28 cellular contexts compared by ENCODE assay signal in genomic region chr14:80572666-80573065, GRCh38.
DNase-seq lines count a peak whose midpoint lies in the region; ATAC-seq, FAIRE-seq and TF ChIP-seq lines count a peak whose summit lies in the region.
"Had no signal": no experiment of that assay in that cellular context is flagged by ENCODE, and none has a peak within 500 bp of the region (broad histone marks: within the 10 kb centered on the region; RNA-seq: fewer than 3 reads in every experiment).

No MANE protein-coding gene starts in this region.

- H3K9ac ChIP-seq in IMR-90 (ENCODE audit: low read depth, low read length) (no peak overlapping the region), smooth muscle cell (ENCODE audit: low read depth) (no peak overlapping the region)
- H3K9ac ChIP-seq: BLaER1, KMS-11 had no signal

- H3K27ac Mint-ChIP-seq in glutamatergic neuron (ENCODE audit: unreplicated experiment), result no peak overlapping the region
- H3K27ac Mint-ChIP-seq: CD4-positive, alpha-beta T cell; IgD-negative memory B cell had no signal

- TF ChIP-seq RAD21 in IMR-90 (IDR thresholded peaks at IDR 0.05; ENCODE audit: low read length), result no peak

- H3K27me3 Mint-ChIP-seq in glutamatergic neuron (ENCODE audit: unreplicated experiment), result no peaks in the 10 kb centered on the region
- H3K27me3 Mint-ChIP-seq: CD4-positive, alpha-beta T cell; IgD-negative memory B cell had no signal

- H3K4me1 ChIP-seq in IMR-90 (ENCODE audit: control insufficient read depth, insufficient read depth, low read length), result peaks cover 2% of the 10 kb centered on the region; the same call in 1 of the 2 replicates
- H3K4me1 ChIP-seq in smooth muscle cell (ENCODE audit: low read depth), result peaks cover 8% of the 10 kb centered on the region
- H3K4me1 ChIP-seq in esophagus squamous epithelium, result peaks cover 0 to 14% (median 3%) of the 10 kb centered on the region in 3 donors
- H3K4me1 ChIP-seq: BLaER1 had no signal

- H4K20me1 ChIP-seq in IMR-90 (ENCODE audit: insufficient read depth, low read length) (no peaks in the 10 kb centered on the region), smooth muscle cell (ENCODE audit: low read depth) (no peaks in the 10 kb centered on the region)
- H4K20me1 ChIP-seq: BLaER1 had no signal

- no peak for ATAC-seq in IMR-90 (ENCODE audit: low read depth)
- no peak for ATAC-seq in HG03521 (IDR thresholded peaks at IDR 0.05; ENCODE audit: unreplicated experiment)

- H3K36me3 ChIP-seq in IMR-90 (ENCODE audit: control insufficient read depth, insufficient read depth, low read length), result no peaks in the 10 kb centered on the region
- no peaks in the 10 kb centered on the region for H3K36me3 ChIP-seq in smooth muscle cell (ENCODE audit: low read depth)
- no peaks in the 10 kb centered on the region for H3K36me3 ChIP-seq in esophagus squamous epithelium
- H3K36me3 ChIP-seq: BLaER1, SJSA1 had no signal

- H3K27ac ChIP-seq in IMR-90 (ENCODE audit: insufficient read depth, low read length) (no peak overlapping the region), smooth muscle cell (ENCODE audit: low read depth) (no peak overlapping the region), esophagus squamous epithelium (no peak overlapping the region)
- H3K27ac ChIP-seq: BLaER1, KMS-11, PC-9, SJSA1 had no signal

- no peaks in the 10 kb centered on the region for H3K9me3 Mint-ChIP-seq in glutamatergic neuron (ENCODE audit: unreplicated experiment)
- H3K9me3 Mint-ChIP-seq: CD4-positive, alpha-beta T cell; IgD-negative memory B cell had no signal

- CTCF ChIA-PET in IMR-90 (lab: Yijun Ruan, JAX), result interaction anchor here (0.6 kb wide), 1 partner anchor 222 kb away, joined by 3 read pairs; no protein-coding TSS in a partner anchor

- no peak overlapping the region for H4K8ac ChIP-seq in IMR-90 (ENCODE audit: low read depth in 2 of 2, low read length in 2 of 2)

- no peaks in the 10 kb centered on the region for H3K79me1 ChIP-seq in IMR-90 (ENCODE audit: low read depth in 1 of 2, low read length in 2 of 2)

- H4K91ac ChIP-seq in IMR-90 (ENCODE audit: insufficient read depth, low read depth, low read length), result no peak overlapping the region

- no peaks in the 10 kb centered on the region for H3K27me3 ChIP-seq in IMR-90 (ENCODE audit: control insufficient read depth, insufficient read depth, low read length)
- H3K27me3 ChIP-seq in smooth muscle cell (ENCODE audit: low read depth), result no peaks in the 10 kb centered on the region
- no peaks in the 10 kb centered on the region for H3K27me3 ChIP-seq in esophagus squamous epithelium
- H3K27me3 ChIP-seq: BLaER1, SJSA1 had no signal

- no peak overlapping the region for H3K14ac ChIP-seq in IMR-90 (replicated peaks; ENCODE audit: low read depth, low read length)

- POLR2A ChIA-PET in IMR-90 (lab: Charles Lee; ENCODE audit: unreplicated experiment), result no interaction called here

- H3K9me3 ChIP-seq in IMR-90 (ENCODE audit: control insufficient read depth, insufficient read depth, low read length), result no peaks in the 10 kb centered on the region
- no peaks in the 10 kb centered on the region for H3K9me3 ChIP-seq in smooth muscle cell (replicated peaks; ENCODE audit: low read depth)
- H3K9me3 ChIP-seq in esophagus squamous epithelium, result no peaks in the 10 kb centered on the region
- H3K9me3 ChIP-seq: BLaER1, SJSA1 had no signal

- H2AK5ac ChIP-seq in IMR-90 (ENCODE audit: low read depth, low read length), result no peak overlapping the region

- peak overlapping the region; percentile 36; the same call in 1 of the 2 replicates for H3K18ac ChIP-seq in IMR-90 (ENCODE audit: low read depth, low read length)

- 0 out of 2 replicates have a peak overlapping the region, but pooled peaks have one; percentile 12 for H3K4ac ChIP-seq in IMR-90 (ENCODE audit: low read depth, low read length)

- 78% methylated on average over 5 of the region's 6 CpGs; no CpG with 5 or more reads in 1 of the 2 experiments for WGBS in IMR-90 (ENCODE audit: extremely low coverage in 2 of 2, insufficient read length in 1 of 2), 2 experiments
- WGBS in smooth muscle cell (ENCODE audit: low lambda C conversion rate), result 97% methylated on average over 6 of the region's 6 CpGs
- WGBS in esophagus squamous epithelium, 2 donors, result 96 to 98% methylated on average over 6 of the region's 6 CpGs

- DNase-seq in GM19239 (ENCODE audit: insufficient read length, low spot score) (no peak), IMR-90 (no peak), epithelial cell of proximal tubule (ENCODE audit: low read depth) (no peak), smooth muscle cell (lab: John Stamatoyannopoulos, UW; ENCODE audit: unreplicated experiment) (no peak), glutamatergic neuron (no peak), esophagus squamous epithelium (lab: John Stamatoyannopoulos, UW) (no peak)
- DNase-seq: CD4-positive, alpha-beta T cell; EL; GF-D8; MM.1S; NCI-H1417; NCI-H1694; NCI-H2029 treated with DMSO at 0.1 percent for 48 hours; NCI-H446 treated with DMSO at 0.1 percent for 48 hours; NCI-H526; NCI-H82; NK-92 treated with Interleukin-12 subunit alpha and Interleukin-12 subunit beta, amount 100 ng/mL, for 24 hours; PC-9; Right ventricle myocardium superior had no signal

- H2AK9ac ChIP-seq in IMR-90 (replicated peaks; ENCODE audit: low read depth, low read length, poor library complexity), result no peak overlapping the region

- no peak overlapping the region; the same call in 2 of the 3 replicates for H2BK15ac ChIP-seq in IMR-90 (ENCODE audit: low read depth, low read length)

- no peak overlapping the region for H3K23ac ChIP-seq in IMR-90 (ENCODE audit: low read depth, low read length)

- intact Hi-C loops in IMR-90 (cut with micrococcal nuclease) (no loop called here), esophagus squamous epithelium (cut with DNase I) (no loop called here)

- H2AFZ ChIP-seq in IMR-90 (replicated peaks; ENCODE audit: low read length, poor library complexity), result no peak overlapping the region
- H2AFZ ChIP-seq in smooth muscle cell (ENCODE audit: low read depth), result no peak overlapping the region
- H2AFZ ChIP-seq: PC-9 had no signal

- no peak overlapping the region for H3K4me3 ChIP-seq in IMR-90 (ENCODE audit: insufficient read depth, low read depth, low read length)
- H3K4me3 ChIP-seq in epithelial cell of proximal tubule (ENCODE audit: low read depth, low read length), result no peak overlapping the region
- no peak overlapping the region for H3K4me3 ChIP-seq in smooth muscle cell
- no peak overlapping the region for H3K4me3 ChIP-seq in esophagus squamous epithelium
- H3K4me3 ChIP-seq: BLaER1, PC-9, SJSA1 had no signal

- no peak for TF ChIP-seq CTCF in IMR-90 (conservative IDR thresholded peaks at IDR 0.05; ENCODE audit: low read depth, low read length)
- TF ChIP-seq CTCF in epithelial cell of proximal tubule (conservative IDR thresholded peaks at IDR 0.05; ENCODE audit: low read depth, low read length), result peak; percentile 4
- TF ChIP-seq CTCF in smooth muscle cell (IDR thresholded peaks at IDR 0.05; ENCODE audit: borderline replicate concordance, insufficient read depth, poor library complexity, severe bottlenecking), result peak; percentile 25
- no peak for TF ChIP-seq CTCF in glutamatergic neuron (IDR thresholded peaks at IDR 0.05; ENCODE audit: partially characterized antibody, unreplicated experiment)
- no peak for TF ChIP-seq CTCF in esophagus squamous epithelium (IDR thresholded peaks at IDR 0.05)

- H3K4me3 Mint-ChIP-seq in glutamatergic neuron (ENCODE audit: unreplicated experiment), result no peak overlapping the region
- H3K4me3 Mint-ChIP-seq: CD4-positive, alpha-beta T cell; IgD-negative memory B cell had no signal

- peak overlapping the region; percentile 34; the same call in 1 of the 2 replicates for H2BK20ac ChIP-seq in IMR-90 (ENCODE audit: low read depth, low read length)

- no peak overlapping the region for H3K56ac ChIP-seq in IMR-90 (ENCODE audit: extremely low read depth, insufficient read depth, low read length)

- H2BK120ac ChIP-seq in IMR-90 (ENCODE audit: low read depth, low read length), result peak overlapping the region; percentile 42

- dilution Hi-C loops in IMR-90 (cut with HindIII; ENCODE audit: low sequenced_read_pairs, unreplicated experiment), result no loop called here

- BruUV-seq in IMR-90 (replicated peaks; lab: Mats Ljungman, UMichigan), result no TSS peak

- peak; percentile 33 for FAIRE-seq in GM19239 (lab: Jason Lieb, UNC)
- FAIRE-seq: A204.1, D721Med, GM12891, H54 had no signal

- H3K4me1 Mint-ChIP-seq in glutamatergic neuron (ENCODE audit: low read depth, unreplicated experiment), result no peaks in the 10 kb centered on the region

- H3K4me2 ChIP-seq in IMR-90 (ENCODE audit: low read depth, low read length), result no peak overlapping the region
- no peak overlapping the region for H3K4me2 ChIP-seq in smooth muscle cell
- H3K4me2 ChIP-seq: BLaER1, KMS-11, PC-9 had no signal

- in situ Hi-C loops in IMR-90 (cut with MboI; ENCODE audit: low sequenced_read_pairs), result no loop called here

- H3K9me1 ChIP-seq in IMR-90 (ENCODE audit: insufficient read depth, low read length), result no peaks in the 10 kb centered on the region

- H2BK5ac ChIP-seq in IMR-90 (ENCODE audit: low read depth, low read length, poor library complexity, severe bottlenecking), result no peak overlapping the region

- no peaks in the 10 kb centered on the region for H3K36me3 Mint-ChIP-seq in glutamatergic neuron (ENCODE audit: unreplicated experiment)

- H4K5ac ChIP-seq in IMR-90 (ENCODE audit: low read depth, low read length), result no peak overlapping the region

- H3K79me2 ChIP-seq in smooth muscle cell (ENCODE audit: low read depth), result no peaks in the 10 kb centered on the region

- H3F3A ChIP-seq in smooth muscle cell (ENCODE audit: low read depth), result no peaks in the 10 kb centered on the region

- no peak for TF ChIP-seq POLR2A in IMR-90 (IDR thresholded peaks at IDR 0.05; ENCODE audit: low read depth, low read length)
- TF ChIP-seq POLR2A in esophagus squamous epithelium (IDR thresholded peaks at IDR 0.05), result no peak

TF ChIP-seq in IMR-90, 13 proteins besides CTCF, POLR2A, EP300 and RAD21 (continues in another document):
- TF ChIP-seq CEBPB (IDR thresholded peaks at IDR 0.05; ENCODE audit: low read depth, low read length), result no peak
- no peak for TF ChIP-seq USF2 (IDR thresholded peaks at IDR 0.05; ENCODE audit: low read depth, low read length)
- TF ChIP-seq RCOR1 (IDR thresholded peaks at IDR 0.05; ENCODE audit: insufficient replicate concordance, low read length), result no peak
- no peak for TF ChIP-seq MXI1 (IDR thresholded peaks at IDR 0.05; ENCODE audit: borderline replicate concordance, low read depth, low read length)
- no peak for TF ChIP-seq CHD1 (IDR thresholded peaks at IDR 0.05; ENCODE audit: low read depth, low read length)
- no peak for TF ChIP-seq RFX5 (IDR thresholded peaks at IDR 0.05; ENCODE audit: low read depth, low read length)

Comparison
In these comparisons a context has a peak if more than half of its experiments do, and no peak if none do; other contexts are left out.
1. CTCF ChIP-seq: peak in epithelial cell of proximal tubule (single experiment) and smooth muscle cell (single experiment); none in IMR-90 (single experiment), glutamatergic neuron (single experiment) and esophagus squamous epithelium (0 of 6).